In the genomic region with DNA sequence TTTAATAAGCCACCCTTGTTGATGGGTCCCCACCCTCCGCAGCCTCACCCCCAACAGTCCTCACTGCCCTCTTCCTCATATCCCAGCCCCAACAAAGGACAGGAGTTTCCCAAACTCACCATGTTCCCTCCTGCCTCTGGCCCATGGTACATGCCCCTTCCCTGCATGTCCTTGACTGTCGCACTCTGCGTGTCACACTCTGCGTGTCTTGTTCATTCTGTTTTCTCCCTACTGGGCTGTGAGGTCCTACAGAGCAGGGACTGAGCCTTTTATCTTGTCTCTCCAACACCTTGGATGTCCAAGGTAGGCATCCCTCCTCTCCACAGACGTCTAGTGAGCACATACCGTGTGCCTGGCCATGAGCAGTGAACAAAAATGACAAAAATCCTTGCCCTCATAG, we compare ENCODE assay signal across 11 cellular contexts.
A peak's percentile ranks its signal among the peaks of the same experiment; 100 is the strongest.
DNase-seq lines count a peak whose midpoint lies in the region; ATAC-seq and TF ChIP-seq lines count a peak whose summit lies in the region.
"Had no signal": no experiment of that assay in that cellular context is flagged by ENCODE, and none has a peak within 500 bp of the region (broad histone marks: within the 10 kb centered on the region; RNA-seq: fewer than 3 reads in every experiment).

No MANE protein-coding gene starts in this region.

- H3K4me3 Mint-ChIP-seq in H9 (no peak overlapping the region), neural crest cell (no peak overlapping the region)

- H3K27ac Mint-ChIP-seq in H9 (peak overlapping the region; percentile 1 to 60 (median 56); a peak in 5 of 7 replicates), neural crest cell (ENCODE audit: unreplicated experiment) (peak overlapping the region; percentile 48)

- WGBS in H9 (ENCODE audit: extremely low coverage, insufficient read length, low lambda C conversion rate) = no CpG with 5 or more reads among the region's 6 CpGs

- TF ChIP-seq CTCF in AG04450 (IDR thresholded peaks at IDR 0.05; ENCODE audit: low read depth, low read length) (no peak), H9 (conservative IDR thresholded peaks at IDR 0.05) (no peak), brain microvascular endothelial cell (IDR thresholded peaks at IDR 0.05; ENCODE audit: low read depth, low read length, missing control alignments) (no peak), neural crest cell (conservative IDR thresholded peaks at IDR 0.05) (no peak)

- H4K91ac ChIP-seq in H9 (ENCODE audit: insufficient read length, low read depth, low read length) = no peak overlapping the region

- H3K9me3 ChIP-seq in AG04450 (ENCODE audit: control insufficient read depth, insufficient read depth, low read length) (no peaks in the 10 kb centered on the region), H9 (ENCODE audit: control insufficient read depth, low read depth, low read length) (no peaks in the 10 kb centered on the region)
- H3K9me3 ChIP-seq: BE2C had no signal

- no peaks in the 10 kb centered on the region for H3K79me1 ChIP-seq in H9 (ENCODE audit: insufficient read depth, low read depth, low read length, poor library complexity, severe bottlenecking)

- H2BK120ac ChIP-seq in H9 (ENCODE audit: low read depth, low read length, poor library complexity, severe bottlenecking) = no peak overlapping the region

- H4K5ac ChIP-seq in H9 (ENCODE audit: insufficient read length, low read depth, low read length) = no peak overlapping the region

- H2BK20ac ChIP-seq in H9 (ENCODE audit: low read depth, low read length, poor library complexity, severe bottlenecking) = no peak overlapping the region

- CTCF ChIA-PET in AG04450 (lab: Charles Lee) = interaction anchor here (1.4 to 1.8 kb wide), 2 partner anchors 32 to 154 kb away, joined by 3 to 12 read pairs; partner anchors contain the start of gene SOCS1

- H3K4ac ChIP-seq in H9 (ENCODE audit: low read depth, low read length) = no peak overlapping the region

- H3K4me3 ChIP-seq in AG04450 (ENCODE audit: low read depth, low read length) (no peak overlapping the region), brain microvascular endothelial cell (ENCODE audit: low read depth, low read length) (no peak overlapping the region)

- in situ Hi-C loops in brain microvascular endothelial cell (cut with HindIII; ENCODE audit: low pct_ligation_motif_present, low sequenced_read_pairs) = no loop called here

- H2BK15ac ChIP-seq in H9 (ENCODE audit: low read depth, low read length) = no peak overlapping the region

- H3K36me3 Mint-ChIP-seq in H9 (ENCODE audit: insufficient read depth in 1 of 3, low read depth in 3 of 3) (no peaks in the 10 kb centered on the region), neural crest cell (ENCODE audit: low read depth) (no peaks in the 10 kb centered on the region)

- no peak overlapping the region for H3T11ph ChIP-seq in H9 (ENCODE audit: low read length)

- no peaks in the 10 kb centered on the region for H3K23me2 ChIP-seq in H9 (ENCODE audit: insufficient read length, low read depth, low read length, poor library complexity, severe bottlenecking)

- H4K8ac ChIP-seq in H9 (replicated peaks; ENCODE audit: insufficient read length, low read depth, low read length) = no peak overlapping the region

- no peaks in the 10 kb centered on the region for H3K9me3 Mint-ChIP-seq in H9
- H3K9me3 Mint-ChIP-seq in neural crest cell = no peaks in the 10 kb centered on the region

- H3K9ac ChIP-seq in H9 (ENCODE audit: extremely low read depth, insufficient read length, low read length) = no peak overlapping the region

- no peak overlapping the region for H3K4me2 ChIP-seq in H9 (ENCODE audit: insufficient read depth, insufficient read length, low read length)

- H2AK5ac ChIP-seq in H9 (ENCODE audit: insufficient read length, low read length) = no peak overlapping the region

- H2AFZ ChIP-seq in H9 (ENCODE audit: low read length) = no peak overlapping the region

- H3K27ac ChIP-seq in AG04450 (ENCODE audit: low read depth, low read length) (peak overlapping the region; percentile 98), H9 (ENCODE audit: insufficient read length, low read depth, low read length) (no peak overlapping the region), brain microvascular endothelial cell (peak overlapping the region; percentile 93)

- no peaks in the 10 kb centered on the region for H3K36me3 ChIP-seq in brain microvascular endothelial cell (replicated peaks)
- H3K36me3 ChIP-seq: BE2C had no signal

- no peaks in the 10 kb centered on the region; the same call in 1 of the 2 replicates for H3K4me1 ChIP-seq in H9 (ENCODE audit: insufficient read depth, low read length)

- DNase-seq in AG04450 (ENCODE audit: low read depth, low spot score) (no peak), H9 (no peak), brain microvascular endothelial cell (no peak), neural crest cell (ENCODE audit: low read depth, low spot score) (no peak), SKM-1 treated with dmso at 0.1 percent for 144 hours (lab: John Stamatoyannopoulos, UW; ENCODE audit: unreplicated experiment) (no peak)
- no peak for DNase-seq in effector CD4-positive, alpha-beta T cell
- no peak for DNase-seq in central memory CD4-positive, alpha-beta T cell
- DNase-seq: BE2C, MV-4-11, posterior cingulate gyrus had no signal

- POLR2A ChIA-PET in AG04450 (lab: Yijun Ruan, JAX) = interaction anchor here (0.7 to 1.2 kb wide), 5 partner anchors 18 to 151 kb away, joined by 3 to 17 read pairs (median 4); no protein-coding TSS in a partner anchor

- no peak overlapping the region for H3K14ac ChIP-seq in H9 (ENCODE audit: insufficient read depth, low read length)

- H3K27me3 Mint-ChIP-seq in H9 (ENCODE audit: low read depth) (no peaks in the 10 kb centered on the region), neural crest cell (ENCODE audit: low read depth) (no peaks in the 10 kb centered on the region)

- no peak overlapping the region for H3K18ac ChIP-seq in H9 (ENCODE audit: insufficient read length, low read depth, low read length)

- peaks cover 14 to 22% of the 10 kb centered on the region in 2 experiments for H3K4me1 Mint-ChIP-seq in H9
- peaks cover 28% of the 10 kb centered on the region for H3K4me1 Mint-ChIP-seq in neural crest cell

- H3K27me3 ChIP-seq in AG04450 (ENCODE audit: control insufficient read depth, insufficient read depth, low read length) (no peaks in the 10 kb centered on the region), H9 (ENCODE audit: insufficient read depth, low read length) (no peaks in the 10 kb centered on the region), brain microvascular endothelial cell (replicated peaks) (no peaks in the 10 kb centered on the region)
- H3K27me3 ChIP-seq: BE2C had no signal

- no peak overlapping the region for H2BK12ac ChIP-seq in H9 (ENCODE audit: insufficient read length, low read depth, low read length)

- peaks cover 2% of the 10 kb centered on the region for H4K20me1 ChIP-seq in H9 (ENCODE audit: control insufficient read depth, insufficient read depth, insufficient read length)

- no peak overlapping the region for H2BK5ac ChIP-seq in H9 (ENCODE audit: insufficient read length, low read length)

- no peak overlapping the region for H3K23ac ChIP-seq in H9 (ENCODE audit: insufficient read length, low read depth, low read length)

- ATAC-seq in HG02870 (IDR thresholded peaks at IDR 0.05; ENCODE audit: unreplicated experiment) = no peak

- no peaks in the 10 kb centered on the region for H3K79me2 ChIP-seq in H9 (ENCODE audit: insufficient read depth, low read length)

- no peak overlapping the region for H3K56ac ChIP-seq in H9 (ENCODE audit: insufficient read length, low read depth, low read length)
